Comparison of ENCODE assay signal across 17 cellular contexts in genomic region chr7:1298051-1298937, GRCh38.
DNase-seq lines count a peak whose midpoint lies in the region; ATAC-seq, FAIRE-seq and TF ChIP-seq lines count a peak whose summit lies in the region.
"Had no signal": no experiment of that assay in that cellular context is flagged by ENCODE, and none has a peak within 500 bp of the region (broad histone marks: within the 10 kb centered on the region; RNA-seq: fewer than 3 reads in every experiment).

No MANE protein-coding gene starts in this region.

- H3F3A ChIP-seq in SK-N-SH (replicated peaks; ENCODE audit: insufficient read depth) (peaks cover 3% of the 10 kb centered on the region), neural progenitor cell (ENCODE audit: low read depth) (no peaks in the 10 kb centered on the region)

- POLR2A ChIA-PET in SK-N-SH (lab: Yijun Ruan, JAX): no interaction called here
- POLR2A ChIA-PET in activated CD8-positive, alpha-beta T cell treated with anti-CD3 and anti-CD28 coated beads, Interleukin-2, amount 10 ng/mL, durations not matched to agents 7 days and 5 days (lab: Charles Lee): no interaction called here

- no peak overlapping the region for H3K27ac Mint-ChIP-seq in neural progenitor cell
- no peak overlapping the region for H3K27ac Mint-ChIP-seq in activated CD8-positive, alpha-beta T cell treated with anti-CD3 and anti-CD28 coated beads, Interleukin-2, amount 10 ng/mL, durations not matched to agents 7 days and 5 days
- H3K27ac Mint-ChIP-seq: H9 had no signal

- H3K9me3 ChIP-seq in BLaER1 treated with 17β-estradiol and CSF1 and Interleukin-3, amounts not matched to agents 10 nM and 100 nM (replicated peaks in 1 of 11): no peaks in the 10 kb centered on the region
- H3K9me3 ChIP-seq in SK-N-SH (no peaks in the 10 kb centered on the region), kidney (ENCODE audit: control insufficient read depth in 1 of 2, low read length in 2 of 2) (no peaks in the 10 kb centered on the region), neural progenitor cell (ENCODE audit: low read depth) (no peaks in the 10 kb centered on the region)
- H3K9me3 ChIP-seq: A549 had no signal

- peak overlapping the region; percentile 65 for H3K4me3 Mint-ChIP-seq in neural progenitor cell
- no peak overlapping the region for H3K4me3 Mint-ChIP-seq in activated CD8-positive, alpha-beta T cell treated with anti-CD3 and anti-CD28 coated beads, Interleukin-2, amount 10 ng/mL, durations not matched to agents 7 days and 5 days
- H3K4me3 Mint-ChIP-seq: H9 had no signal

- H3K4me1 Mint-ChIP-seq in neural progenitor cell: peaks cover 19% of the 10 kb centered on the region
- no peaks in the 10 kb centered on the region for H3K4me1 Mint-ChIP-seq in activated CD8-positive, alpha-beta T cell treated with anti-CD3 and anti-CD28 coated beads, Interleukin-2, amount 10 ng/mL, durations not matched to agents 7 days and 5 days (ENCODE audit: low read depth)

- no peak overlapping the region for H3K27ac ChIP-seq in BLaER1 treated with 17β-estradiol and CSF1 and Interleukin-3, amounts not matched to agents 10 nM and 100 nM
- H3K27ac ChIP-seq in SK-N-SH (ENCODE audit: low read depth in 2 of 2, low read length in 1 of 2) (no peak overlapping the region), kidney (ENCODE audit: low read depth in 2 of 2, low read length in 2 of 2) (no peak overlapping the region), neural progenitor cell (no peak overlapping the region)
- H3K27ac ChIP-seq: A549, HL-60, KMS-11 had no signal

- no peak for ATAC-seq in activated CD8-positive, alpha-beta T cell treated with anti-CD3 and anti-CD28 coated beads, Interleukin-2, amount 10 ng/mL, durations not matched to agents 7 days and 5 days

- no peak for TF ChIP-seq CTCF in SK-N-SH (IDR thresholded peaks at IDR 0.05)
- TF ChIP-seq CTCF in kidney (IDR thresholded peaks at IDR 0.05; ENCODE audit: borderline replicate concordance, extremely low read depth, insufficient read depth): no peak
- TF ChIP-seq CTCF in neural progenitor cell (IDR thresholded peaks at IDR 0.05): no peak

- CTCF ChIA-PET in SK-N-SH (lab: Yijun Ruan, JAX): interaction anchor here (0.6 to 4.0 kb wide), 9 partner anchors 8 to 135 kb away, joined by 3 to 13 read pairs (median 3); no protein-coding TSS in a partner anchor
- CTCF ChIA-PET in activated CD8-positive, alpha-beta T cell treated with anti-CD3 and anti-CD28 coated beads, Interleukin-2, amount 10 ng/mL, durations not matched to agents 7 days and 5 days (lab: Charles Lee): no interaction called here

- H3K79me2 ChIP-seq in SK-N-SH (ENCODE audit: insufficient read depth): no peaks in the 10 kb centered on the region
- no peaks in the 10 kb centered on the region for H3K79me2 ChIP-seq in neural progenitor cell (ENCODE audit: low read depth)

- peak; percentile 59 for DNase-seq in SK-N-SH
- peak; percentile 54 for DNase-seq in kidney
- no peak for DNase-seq in neural progenitor cell (ENCODE audit: low spot score)
- DNase-seq in hypothalamus (lab: John Stamatoyannopoulos, UW): no peak
- DNase-seq in NK-92 (lab: John Stamatoyannopoulos, UW; ENCODE audit: unreplicated experiment): no peak
- no peak for DNase-seq in iPS-NIHi11 (ENCODE audit: low spot score)
- no peak for DNase-seq in activated CD8-positive, alpha-beta T cell treated with anti-CD3 and anti-CD28 coated beads, Interleukin-2, amount 10 ng/mL, durations not matched to agents 7 days and 5 days
- DNase-seq: DMS79 treated with DMSO at 0.1 percent for 48 hours, H9, NCI-H1417 treated with DMSO at 0.1 percent for 48 hours, NCI-H187 treated with DMSO at 0.1 percent for 48 hours, NCI-H226 had no signal

- no peaks in the 10 kb centered on the region for H3K36me3 ChIP-seq in BLaER1 treated with 17β-estradiol and CSF1 and Interleukin-3, amounts not matched to agents 10 nM and 100 nM
- H3K36me3 ChIP-seq in SK-N-SH (replicated peaks in 1 of 2; ENCODE audit: control insufficient read depth in 1 of 2, insufficient read depth in 2 of 2, low read length in 1 of 2) (no peaks in the 10 kb centered on the region), kidney (ENCODE audit: control insufficient read depth in 1 of 2, insufficient read depth in 2 of 2, low read length in 2 of 2) (no peaks in the 10 kb centered on the region), neural progenitor cell (no peaks in the 10 kb centered on the region)

- no peaks in the 10 kb centered on the region for H3K9me2 ChIP-seq in SK-N-SH

- 5% methylated on average over 25 of the region's 28 CpGs for WGBS in SK-N-SH (ENCODE audit: low lambda C conversion rate)

- no peak for TF ChIP-seq RAD21 in SK-N-SH (IDR thresholded peaks at IDR 0.05; ENCODE audit: low read length)

- H3K9ac ChIP-seq in BLaER1 treated with 17β-estradiol and CSF1 and Interleukin-3, amounts not matched to agents 10 nM and 100 nM: no peak overlapping the region; a peak in 1 of 22 replicates
- no peak overlapping the region for H3K9ac ChIP-seq in SK-N-SH
- H3K9ac ChIP-seq in kidney (ENCODE audit: low read length in 2 of 2): no peak overlapping the region
- H3K9ac ChIP-seq in neural progenitor cell: no peak overlapping the region
- H3K9ac ChIP-seq: KMS-11 had no signal

- no peaks in the 10 kb centered on the region for H3K9me3 Mint-ChIP-seq in neural progenitor cell
- no peaks in the 10 kb centered on the region for H3K9me3 Mint-ChIP-seq in activated CD8-positive, alpha-beta T cell treated with anti-CD3 and anti-CD28 coated beads, Interleukin-2, amount 10 ng/mL, durations not matched to agents 7 days and 5 days (ENCODE audit: insufficient read depth)
- H3K9me3 Mint-ChIP-seq: H9 had no signal

- peak overlapping the region in 8 of 11 experiments; percentile 49 to 86 (median 70); a peak in 14 of 22 replicates for H3K4me2 ChIP-seq in BLaER1 treated with 17β-estradiol and CSF1 and Interleukin-3, amounts not matched to agents 10 nM and 100 nM
- H3K4me2 ChIP-seq in SK-N-SH: no peak overlapping the region
- H3K4me2 ChIP-seq in neural progenitor cell: no peak overlapping the region
- H3K4me2 ChIP-seq: A549, KMS-11 had no signal

- peaks cover 0 to 75% (median 48%) of the 10 kb centered on the region in 10 experiments; a peak in 17 of 20 replicates for H3K4me1 ChIP-seq in BLaER1 treated with 17β-estradiol and CSF1 and Interleukin-3, amounts not matched to agents 10 nM and 100 nM
- H3K4me1 ChIP-seq in SK-N-SH (ENCODE audit: control insufficient read depth in 1 of 2, insufficient read depth in 2 of 2, low read depth in 1 of 2, low read length in 1 of 2): no peaks in the 10 kb centered on the region
- no peaks in the 10 kb centered on the region for H3K4me1 ChIP-seq in kidney (ENCODE audit: control insufficient read depth in 1 of 2, insufficient read depth in 1 of 2, low read depth in 1 of 2, low read length in 2 of 2)
- peaks cover 18% of the 10 kb centered on the region for H3K4me1 ChIP-seq in neural progenitor cell
- H3K4me1 ChIP-seq: A549 had no signal

- H3K4me3 ChIP-seq in BLaER1 treated with 17β-estradiol and CSF1 and Interleukin-3, amounts not matched to agents 10 nM and 100 nM: no peak overlapping the region
- no peak overlapping the region for H3K4me3 ChIP-seq in SK-N-SH (ENCODE audit: low read depth in 2 of 2, low read length in 1 of 2)
- H3K4me3 ChIP-seq in kidney (ENCODE audit: low read length in 2 of 2): no peak overlapping the region
- no peak overlapping the region for H3K4me3 ChIP-seq in neural progenitor cell
- H3K4me3 ChIP-seq: A549 had no signal

- H3K27me3 ChIP-seq in BLaER1 treated with 17β-estradiol and CSF1 and Interleukin-3, amounts not matched to agents 10 nM and 100 nM: peaks cover 9 to 41% (median 32%) of the 10 kb centered on the region in 11 experiments
- H3K27me3 ChIP-seq in SK-N-SH (ENCODE audit: insufficient read depth) (peaks cover 89% of the 10 kb centered on the region), neural progenitor cell (peaks cover 11% of the 10 kb centered on the region)

- H2AFZ ChIP-seq in SK-N-SH (ENCODE audit: low read depth) (no peak overlapping the region), neural progenitor cell (replicated peaks) (no peak overlapping the region)

- no peaks in the 10 kb centered on the region for H3K36me3 Mint-ChIP-seq in neural progenitor cell
- H3K36me3 Mint-ChIP-seq in activated CD8-positive, alpha-beta T cell treated with anti-CD3 and anti-CD28 coated beads, Interleukin-2, amount 10 ng/mL, durations not matched to agents 7 days and 5 days (ENCODE audit: low read depth): no peaks in the 10 kb centered on the region

- H3K27me3 Mint-ChIP-seq in neural progenitor cell (ENCODE audit: insufficient read depth, low read depth): peaks cover 7% of the 10 kb centered on the region
- H3K27me3 Mint-ChIP-seq in activated CD8-positive, alpha-beta T cell treated with anti-CD3 and anti-CD28 coated beads, Interleukin-2, amount 10 ng/mL, durations not matched to agents 7 days and 5 days (ENCODE audit: low read depth): peaks cover 2% of the 10 kb centered on the region

- TF ChIP-seq EP300 in SK-N-SH (IDR thresholded peaks at IDR 0.05; ENCODE audit: borderline replicate concordance in 1 of 2, low read depth in 1 of 2, low read length in 1 of 2): no peak

- peaks cover 0 to 36% (median 0%) of the 10 kb centered on the region in 11 experiments; a peak in 3 of 22 replicates for H4K20me1 ChIP-seq in BLaER1 treated with 17β-estradiol and CSF1 and Interleukin-3, amounts not matched to agents 10 nM and 100 nM
- H4K20me1 ChIP-seq in SK-N-SH (ENCODE audit: insufficient read depth): no peaks in the 10 kb centered on the region
- no peaks in the 10 kb centered on the region for H4K20me1 ChIP-seq in neural progenitor cell (ENCODE audit: low read depth)

- intact Hi-C loops in kidney (cut with DNase I): no loop called here

- no peak for FAIRE-seq in kidney (lab: Jason Lieb, UNC)
- FAIRE-seq: A549, D721Med had no signal

TF ChIP-seq in SK-N-SH, 30 proteins besides CTCF, POLR2A, EP300 and RAD21 (continues in another document):
- TF ChIP-seq USF2 (IDR thresholded peaks at IDR 0.05; ENCODE audit: borderline replicate concordance, low read depth, low read length): no peak
- no peak for TF ChIP-seq RCOR1 (IDR thresholded peaks at IDR 0.05; ENCODE audit: low read length)
- no peak for TF ChIP-seq JUND (IDR thresholded peaks at IDR 0.05)
- no peak for TF ChIP-seq EZH2phosphoT487 (IDR thresholded peaks at IDR 0.05; ENCODE audit: borderline replicate concordance, low read depth)
- TF ChIP-seq TCF12 (IDR thresholded peaks at IDR 0.05): no peak
- no peak for TF ChIP-seq FOXJ3 (CRISPR knock-in tag; IDR thresholded peaks at IDR 0.05)
- TF ChIP-seq SMC3 (IDR thresholded peaks at IDR 0.05; ENCODE audit: low read depth, low read length): no peak
- TF ChIP-seq NFIC (IDR thresholded peaks at IDR 0.05; ENCODE audit: borderline replicate concordance): no peak
- no peak for TF ChIP-seq TAF1 (IDR thresholded peaks at IDR 0.05; ENCODE audit: borderline replicate concordance, low read depth, low read length)
- TF ChIP-seq YY1 (IDR thresholded peaks at IDR 0.05; ENCODE audit: low read depth): no peak

Comparison
In these comparisons a context has a peak if more than half of its experiments do, and no peak if none do; other contexts are left out.
1. H3K4me2 ChIP-seq: peak in BLaER1 treated with 17β-estradiol and CSF1 and Interleukin-3, amounts not matched to agents 10 nM and 100 nM (8 of 11); none in SK-N-SH (single experiment) and neural progenitor cell (single experiment).
2. DNase-seq: peak in SK-N-SH (single experiment) and kidney (single experiment); none in neural progenitor cell (single experiment), hypothalamus (0 of 51), NK-92 (single experiment), iPS-NIHi11 (single experiment) and activated CD8-positive, alpha-beta T cell treated with anti-CD3 and anti-CD28 coated beads, Interleukin-2, amount 10 ng/mL, durations not matched to agents 7 days and 5 days (single experiment).